19 cellular contexts compared by ENCODE assay signal in the genomic region with DNA sequence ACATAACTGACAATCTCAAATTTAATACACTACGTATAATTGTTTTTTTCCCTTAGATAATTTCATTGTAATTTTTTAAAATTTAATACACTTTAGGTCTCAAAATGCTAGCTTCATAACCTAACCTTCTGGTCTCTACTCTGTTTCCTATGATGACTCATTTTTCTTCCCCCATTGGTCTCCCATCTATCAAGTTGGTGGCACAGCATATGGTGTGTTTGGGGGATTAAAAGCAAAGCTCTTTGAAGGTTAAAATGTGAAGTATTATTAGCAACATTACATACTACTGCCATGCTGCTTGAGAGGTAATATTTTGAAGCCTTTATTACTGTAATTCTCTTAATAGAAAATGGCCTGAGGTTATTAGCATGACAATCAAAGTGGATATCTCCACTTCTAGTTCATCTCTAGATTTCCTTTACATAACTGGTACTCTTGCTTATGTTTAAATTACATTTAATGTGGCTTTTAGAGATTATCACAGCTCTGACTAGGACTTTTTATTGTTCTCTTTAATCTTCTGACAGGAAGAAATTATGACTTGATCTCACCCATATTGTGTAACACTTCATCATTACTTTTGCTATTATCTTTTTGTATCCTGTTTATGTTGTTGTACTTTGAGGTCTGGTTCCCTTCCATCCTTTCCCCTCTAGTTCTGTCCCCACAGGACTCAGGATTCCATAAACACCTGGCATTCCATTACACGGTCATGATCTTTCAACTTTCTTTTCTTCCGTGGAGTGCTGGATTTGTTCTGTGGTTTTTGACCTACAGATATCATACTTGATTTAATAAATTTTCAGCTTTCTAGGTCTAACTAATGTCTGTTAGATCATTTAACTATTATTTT.
A peak's percentile ranks its signal among the peaks of the same experiment; 100 is the strongest.
DNase-seq lines count a peak whose midpoint lies in the region; ATAC-seq and TF ChIP-seq lines count a peak whose summit lies in the region.
"Had no signal": no experiment of that assay in that cellular context is flagged by ENCODE, and none has a peak within 500 bp of the region (broad histone marks: within the 10 kb centered on the region; RNA-seq: fewer than 3 reads in every experiment).

No MANE protein-coding gene starts in this region.

- no peak overlapping the region for H3K4me3 Mint-ChIP-seq in activated CD8-positive, alpha-beta T cell treated with anti-CD3 and anti-CD28 coated beads for 36 hours
- H3K4me3 Mint-ChIP-seq: activated CD4-positive, alpha-beta T cell treated with anti-CD3 and anti-CD28 coated beads, Interleukin-2, amount 10 ng/mL, durations not matched to agents 24 days and 14 days; CD14-positive monocyte had no signal

- H3K27ac Mint-ChIP-seq in activated CD8-positive, alpha-beta T cell treated with anti-CD3 and anti-CD28 coated beads for 36 hours, result no peak overlapping the region
- H3K27ac Mint-ChIP-seq: activated CD4-positive, alpha-beta T cell treated with anti-CD3 and anti-CD28 coated beads, Interleukin-2, amount 10 ng/mL, durations not matched to agents 24 days and 14 days; CD14-positive monocyte had no signal

- H3K27me3 ChIP-seq in HCT116 (ENCODE audit: insufficient read depth, low read length), result no peaks in the 10 kb centered on the region
- H3K27me3 ChIP-seq: left lung, neutrophil, upper lobe of right lung had no signal

- BruUV-seq in HCT116 (replicated peaks; lab: Mats Ljungman, UMichigan), result no TSS peak

- no peak overlapping the region for H3K4me2 ChIP-seq in HCT116 (ENCODE audit: low read length)

- TF ChIP-seq RAD21 in HCT116 (IDR thresholded peaks at IDR 0.05; ENCODE audit: low read depth), result no peak

- no peaks in the 10 kb centered on the region for H3K9me3 Mint-ChIP-seq in activated CD8-positive, alpha-beta T cell treated with anti-CD3 and anti-CD28 coated beads for 36 hours
- H3K9me3 Mint-ChIP-seq: activated CD4-positive, alpha-beta T cell treated with anti-CD3 and anti-CD28 coated beads, Interleukin-2, amount 10 ng/mL, durations not matched to agents 24 days and 14 days; CD14-positive monocyte had no signal

- no peaks in the 10 kb centered on the region for H3K36me3 Mint-ChIP-seq in activated CD8-positive, alpha-beta T cell treated with anti-CD3 and anti-CD28 coated beads for 36 hours (ENCODE audit: low read depth)
- H3K36me3 Mint-ChIP-seq: CD14-positive monocyte had no signal

- H3K27ac ChIP-seq in HCT116 (ENCODE audit: low read depth, low read length), result no peak overlapping the region
- H3K27ac ChIP-seq: left lung, neutrophil, upper lobe of right lung had no signal

- H3K79me2 ChIP-seq in HCT116 (ENCODE audit: insufficient read depth, low read length), result no peaks in the 10 kb centered on the region

- no peak overlapping the region for H3K4me3 ChIP-seq in HCT116 (replicated peaks in 1 of 2; ENCODE audit: low read depth in 1 of 2, low read length in 2 of 2)
- H3K4me3 ChIP-seq in fibroblast of pulmonary artery (replicated peaks; ENCODE audit: low read depth, low read length), result no peak overlapping the region
- H3K4me3 ChIP-seq: left lung, mucosa of descending colon, upper lobe of right lung had no signal

- TF ChIP-seq POLR2A in HCT116 (IDR thresholded peaks at IDR 0.05; ENCODE audit: borderline replicate concordance, extremely low read depth, insufficient read depth, insufficient read length), result no peak

- no peaks in the 10 kb centered on the region for H3K4me1 ChIP-seq in HCT116 (ENCODE audit: control insufficient read depth in 1 of 2, insufficient read depth in 2 of 2, low read length in 2 of 2)
- H3K4me1 ChIP-seq: left lung, upper lobe of right lung had no signal

- H3K4me1 Mint-ChIP-seq in activated CD8-positive, alpha-beta T cell treated with anti-CD3 and anti-CD28 coated beads for 36 hours (ENCODE audit: low read depth), result no peaks in the 10 kb centered on the region
- H3K4me1 Mint-ChIP-seq: CD14-positive monocyte had no signal

- no peaks in the 10 kb centered on the region for H3K9me3 ChIP-seq in HCT116 (ENCODE audit: control insufficient read depth in 1 of 2, insufficient read depth in 1 of 2, low read depth in 1 of 2, low read length in 2 of 2)
- H3K9me3 ChIP-seq: left lung, mucosa of descending colon, neutrophil, upper lobe of right lung had no signal

- no peak overlapping the region for H3K9ac ChIP-seq in HCT116 (ENCODE audit: low read length)

- no peaks in the 10 kb centered on the region for H3K9me2 ChIP-seq in HCT116 (ENCODE audit: insufficient read depth)

- POLR2A ChIA-PET in HCT116 (lab: Charles Lee), result no interaction called here
- POLR2A ChIA-PET in activated CD8-positive, alpha-beta T cell treated with anti-CD3 and anti-CD28 coated beads for 36 hours (lab: Charles Lee), result no interaction called here

- RAD21 ChIA-PET in HCT116 (lab: Charles Lee; ENCODE audit: low non-redundant PET in 1 of 2, low total read pairs in 2 of 2, uncharacterized antibody in 2 of 2, unreplicated experiment in 2 of 2), result no interaction called here

- no peak overlapping the region for H2AFZ ChIP-seq in HCT116 (ENCODE audit: low read depth, low read length, poor library complexity, severe bottlenecking)

- no peak for TF ChIP-seq CTCF in HCT116 (IDR thresholded peaks at IDR 0.05 in 2 of 3, conservative IDR thresholded peaks at IDR 0.05 in 1 of 3; ENCODE audit: borderline replicate concordance in 1 of 3, insufficient read depth in 1 of 3, low read depth in 2 of 3, low read length in 2 of 3)
- TF ChIP-seq CTCF in fibroblast of pulmonary artery (IDR thresholded peaks at IDR 0.05; ENCODE audit: low read length, missing control alignments), result no peak
- TF ChIP-seq CTCF in activated CD8-positive, alpha-beta T cell treated with anti-CD3 and anti-CD28 coated beads for 36 hours (IDR thresholded peaks at IDR 0.05), result no peak

- intact Hi-C loops in HCT116 (cut with micrococcal nuclease), result no loop called here
- intact Hi-C loops in activated CD8-positive, alpha-beta T cell treated with anti-CD3 and anti-CD28 coated beads for 36 hours (cut with micrococcal nuclease), result no loop called here

- no peaks in the 10 kb centered on the region for H4K20me1 ChIP-seq in HCT116 (ENCODE audit: insufficient read depth)

- H3K36me3 ChIP-seq in HCT116 (ENCODE audit: control insufficient read depth in 1 of 2, insufficient read depth in 2 of 2, low read length in 2 of 2), result no peaks in the 10 kb centered on the region
- H3K36me3 ChIP-seq: left lung, neutrophil, upper lobe of right lung had no signal

- ATAC-seq in HCT116, result no peak
- no peak for ATAC-seq in activated CD8-positive, alpha-beta T cell treated with anti-CD3 and anti-CD28 coated beads for 36 hours
- ATAC-seq: left lung, mucosa of descending colon, upper lobe of right lung had no signal

- H3K27me3 Mint-ChIP-seq in activated CD8-positive, alpha-beta T cell treated with anti-CD3 and anti-CD28 coated beads for 36 hours, result peaks cover 2% of the 10 kb centered on the region

- CTCF ChIA-PET in HCT116 (lab: Charles Lee), result no interaction called here
- CTCF ChIA-PET in activated CD8-positive, alpha-beta T cell treated with anti-CD3 and anti-CD28 coated beads for 36 hours (lab: Charles Lee), result interaction anchor here (1.3 kb wide), 1 partner anchor 1065 kb away, joined by 3 read pairs; no protein-coding TSS in a partner anchor

- peak; percentile 26 for DNase-seq in A172 (ENCODE audit: low spot score)
- no peak for DNase-seq in HCT116 (ENCODE audit: low read depth, low spot score)
- DNase-seq in NCI-H524 (lab: John Stamatoyannopoulos, UW), result peak; percentile 82 to 95
- DNase-seq in fibroblast of pulmonary artery (ENCODE audit: low read depth), result peak; percentile 27
- no peak for DNase-seq in amniotic stem cell (lab: John Stamatoyannopoulos, UW)
- DNase-seq in COLO668 (lab: John Stamatoyannopoulos, UW; ENCODE audit: unreplicated experiment), result no peak
- no peak for DNase-seq in activated CD8-positive, alpha-beta T cell treated with anti-CD3 and anti-CD28 coated beads for 36 hours
- no peak for DNase-seq in GOT3 (lab: John Stamatoyannopoulos, UW)
- DNase-seq: activated CD4-positive, alpha-beta T cell treated with anti-CD3 and anti-CD28 coated beads, Interleukin-2, amount 10 ng/mL, durations not matched to agents 24 days and 14 days; activated gamma-delta T cell; DND-41; erythroblast; KBM-7; left lung; mucosa of descending colon; stimulated activated CD4-positive, alpha-beta T cell treated with anti-CD3 and anti-CD28 coated beads, Interleukin-4, amount 100 ng/mL, for 24 hours; upper lobe of right lung had no signal

TF ChIP-seq in HCT116, 20 proteins besides CTCF, POLR2A, EP300 and RAD21:
- TF ChIP-seq YY1 (IDR thresholded peaks at IDR 0.05; ENCODE audit: extremely low read depth, insufficient replicate concordance, low read depth, low read length) (no peak), TCF7L2 (IDR thresholded peaks at IDR 0.05; ENCODE audit: borderline replicate concordance, extremely low read depth, insufficient read depth, insufficient read length) (peak; percentile 16)

Comparison
In these comparisons a context has a peak if more than half of its experiments do, and no peak if none do; other contexts are left out.
1. DNase-seq: peak in A172 (single experiment), NCI-H524 (2 of 2) and fibroblast of pulmonary artery (single experiment); none in HCT116 (single experiment), amniotic stem cell (single experiment), COLO668 (single experiment), activated CD8-positive, alpha-beta T cell treated with anti-CD3 and anti-CD28 coated beads for 36 hours (single experiment) and GOT3 (single experiment).